ENCODE assay signal across 1 cellular context in genomic region chr10:14838582-14839304, GRCh38.
A peak's percentile ranks its signal among the peaks of the same experiment; 100 is the strongest.
TF ChIP-seq lines count a peak whose summit lies in the region.

No MANE protein-coding gene starts in this region.

TF ChIP-seq in HEK293, 187 proteins besides CTCF, POLR2A, EP300 and RAD21 (continued from another document):
- TF ChIP-seq ZFP3 (tag by site-specific recombination; IDR thresholded peaks at IDR 0.05; ENCODE audit: low read depth) (no peak), ZNF621 (tag by site-specific recombination; IDR thresholded peaks at IDR 0.05) (no peak), ZNF626 (tag by site-specific recombination; IDR thresholded peaks at IDR 0.05) (no peak), ZNF202 (tag by site-specific recombination; IDR thresholded peaks at IDR 0.05; ENCODE audit: borderline replicate concordance) (no peak), ZFP69B (tag by site-specific recombination; IDR thresholded peaks at IDR 0.05) (no peak), SALL2 (tag by site-specific recombination; IDR thresholded peaks at IDR 0.05; ENCODE audit: borderline replicate concordance) (no peak), PBX3 (CRISPR knock-in tag; IDR thresholded peaks at IDR 0.05) (no peak), ZBTB8A (tag by site-specific recombination; IDR thresholded peaks at IDR 0.05) (no peak), ZNF600 (tag by site-specific recombination; IDR thresholded peaks at IDR 0.05) (no peak), ZNF132 (tag by site-specific recombination; IDR thresholded peaks at IDR 0.05; ENCODE audit: borderline replicate concordance) (no peak), ZSCAN4 (tag by site-specific recombination; IDR thresholded peaks at IDR 0.05) (no peak), ZNF747 (tag by site-specific recombination; IDR thresholded peaks at IDR 0.05) (no peak), ZNF624 (tag by site-specific recombination; IDR thresholded peaks at IDR 0.05) (no peak), ZBTB48 (tag by site-specific recombination; IDR thresholded peaks at IDR 0.05) (no peak), ZNF280C (tag by site-specific recombination; IDR thresholded peaks at IDR 0.05) (no peak), SETDB1 (IDR thresholded peaks at IDR 0.05; ENCODE audit: insufficient read length, low read length) (no peak), ZNF530 (tag by site-specific recombination; IDR thresholded peaks at IDR 0.05; ENCODE audit: low read depth) (no peak), HOXC10 (CRISPR knock-in tag; IDR thresholded peaks at IDR 0.05) (no peak), ZXDB (tag by site-specific recombination; IDR thresholded peaks at IDR 0.05) (0 out of 2 replicates have a peak, but pooled peaks have one; percentile 7), ZNF157 (tag by site-specific recombination; IDR thresholded peaks at IDR 0.05) (no peak), OVOL3 (tag by site-specific recombination; IDR thresholded peaks at IDR 0.05) (no peak), KLF10 (tag by site-specific recombination; IDR thresholded peaks at IDR 0.05) (no peak), INSM2 (tag by site-specific recombination; IDR thresholded peaks at IDR 0.05) (no peak), YY2 (tag by site-specific recombination; IDR thresholded peaks at IDR 0.05) (no peak), ZNF623 (tag by site-specific recombination; IDR thresholded peaks at IDR 0.05) (no peak), PRDM2 (tag by site-specific recombination; IDR thresholded peaks at IDR 0.05; ENCODE audit: borderline replicate concordance) (no peak), KLF8 (tag by site-specific recombination; IDR thresholded peaks at IDR 0.05) (no peak), ZEB2 (tag by site-specific recombination; IDR thresholded peaks at IDR 0.05) (0 out of 2 replicates have a peak, but pooled peaks have one; percentile 2), ZNF292 (tag by site-specific recombination; IDR thresholded peaks at IDR 0.05; ENCODE audit: borderline replicate concordance, low read depth) (no peak), ZNF654 (tag by site-specific recombination; IDR thresholded peaks at IDR 0.05; ENCODE audit: low read depth) (no peak), ZFP37 (tag by site-specific recombination; IDR thresholded peaks at IDR 0.05) (0 out of 2 replicates have a peak, but pooled peaks have one; percentile 48), GLIS1 (tag by site-specific recombination; IDR thresholded peaks at IDR 0.05) (no peak), ZNF214 (tag by site-specific recombination; IDR thresholded peaks at IDR 0.05; ENCODE audit: borderline replicate concordance) (no peak)
